8 cellular contexts compared by ENCODE assay signal in the genomic region with DNA sequence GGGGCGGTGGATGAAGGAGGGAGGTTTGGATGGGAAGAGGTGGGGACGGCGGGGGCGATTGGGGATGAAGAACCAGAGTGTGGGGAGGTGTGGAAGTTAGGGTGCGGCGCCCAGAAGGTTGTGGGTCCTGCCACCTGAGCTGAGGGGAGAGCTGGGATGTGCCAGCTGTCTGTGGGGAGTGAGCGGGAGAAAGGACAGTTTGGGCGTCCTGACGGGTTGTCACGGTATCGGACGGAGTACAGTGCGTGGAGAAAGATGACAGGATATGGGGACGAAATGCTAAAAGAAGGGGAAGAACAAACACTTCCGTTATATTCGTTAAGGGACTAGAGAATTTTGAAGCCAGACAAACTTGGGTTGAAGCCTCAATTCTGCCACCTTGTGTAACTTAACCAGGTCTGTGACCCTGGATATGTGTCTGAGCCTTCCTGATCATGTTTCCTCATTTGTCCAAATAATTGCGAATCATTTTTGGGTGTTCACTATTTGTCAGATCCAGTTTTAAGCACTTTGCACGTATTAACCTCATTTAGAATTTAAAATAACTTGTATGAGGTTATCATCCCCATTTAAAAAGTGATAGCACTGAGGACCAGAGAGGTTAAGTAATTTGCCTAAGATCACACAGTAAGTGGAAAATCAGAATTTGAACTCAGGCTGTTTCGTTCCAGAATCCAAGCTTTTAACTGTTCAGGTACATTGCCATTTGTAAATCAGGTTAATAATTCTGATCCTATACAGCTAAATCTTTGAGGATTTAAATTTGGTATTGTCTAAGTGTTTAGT. TPM values are rescaled to one million over a fixed set of nuclear protein-coding genes. Genes with fewer than 3 reads are reported as not detected.
DNase-seq lines count a peak whose midpoint lies in the region; ATAC-seq, FAIRE-seq and TF ChIP-seq lines count a peak whose summit lies in the region.

No MANE protein-coding gene starts in this region.

- H3K79me2 ChIP-seq in PC-9 (ENCODE audit: low read depth) = no peaks in the 10 kb centered on the region

- peak in 1 of 2 experiments; percentile 61; a peak in 5 of 6 replicates for ATAC-seq in A549
- ATAC-seq in HG02885 (IDR thresholded peaks at IDR 0.05; ENCODE audit: poor library complexity, unreplicated experiment) = peak; percentile 5
- no peak for ATAC-seq in HG02623 (IDR thresholded peaks at IDR 0.05; ENCODE audit: unreplicated experiment)

- peak overlapping the region; percentile 92 for H3K4me2 ChIP-seq in A549
- H3K4me2 ChIP-seq in PC-9 = peak overlapping the region; percentile 78

- DNase-seq in A549 (ENCODE audit: low read depth in 1 of 2, low spot score in 1 of 2) (no peak), GM10248 (ENCODE audit: extremely low spot score) (peak; percentile 23), PC-9 (peak in 1 of 2 experiments; percentile 39), globus pallidus (ENCODE audit: low spot score) (no peak)

- intact Hi-C loops in PC-9 (cut with micrococcal nuclease; ENCODE audit: unreplicated experiment) = loop anchor here (2.0 to 10.0 kb wide), 2 partner anchors 45 to 209 kb away; no protein-coding TSS in a partner anchor

- H3K4me1 ChIP-seq in A549 = peaks cover 25% of the 10 kb centered on the region
- peaks cover 15% of the 10 kb centered on the region; the same call in 1 of the 2 replicates for H3K4me1 ChIP-seq in PC-9 (replicated peaks; ENCODE audit: insufficient read depth)
- H3K4me1 ChIP-seq in muscle layer of colon (ENCODE audit: insufficient read depth, low read length) = peaks cover 14% of the 10 kb centered on the region

- CTCF ChIA-PET in A549 (lab: Yijun Ruan, JAX) = interaction anchor here (1.1 to 1.4 kb wide), 3 partner anchors 9 to 94 kb away, joined by 3 read pairs; no protein-coding TSS in a partner anchor
- CTCF ChIA-PET in GM10248 (lab: Yijun Ruan, JAX) = interaction anchor here (0.8 to 10.3 kb wide), 4 partner anchors 11 to 50 kb away, joined by 3 to 78 read pairs (median 4); no protein-coding TSS in a partner anchor
- CTCF ChIA-PET in PC-9 (lab: Charles Lee) = interaction anchor here (1.0 kb wide), 1 partner anchor 11 kb away, joined by 5 read pairs; no protein-coding TSS in a partner anchor

- H3K9me3 ChIP-seq in A549 (no peaks in the 10 kb centered on the region), PC-9 (ENCODE audit: insufficient read depth, low read depth) (no peaks in the 10 kb centered on the region), muscle layer of colon (ENCODE audit: low read length) (no peaks in the 10 kb centered on the region)

- H3K36me3 ChIP-seq in PC-9 (ENCODE audit: low read depth) (no peaks in the 10 kb centered on the region), muscle layer of colon (ENCODE audit: insufficient read depth, low read length) (no peaks in the 10 kb centered on the region)

- no peaks in the 10 kb centered on the region for H3K9me2 ChIP-seq in PC-9 (ENCODE audit: insufficient read depth)

- no peaks in the 10 kb centered on the region for H4K20me1 ChIP-seq in PC-9 (ENCODE audit: insufficient read depth)

- TSS peak; percentile 37 for BruUV-seq in PC-9 (replicated peaks; lab: Mats Ljungman, UMichigan)

- POLR2A ChIA-PET in A549 (lab: Yijun Ruan, JAX) (no interaction called here), GM10248 (lab: Yijun Ruan, JAX) (interaction anchor here (0.7 kb wide), 1 partner anchor 92 kb away, joined by 3 read pairs; no protein-coding TSS in a partner anchor), PC-9 (lab: Charles Lee; ENCODE audit: unreplicated experiment) (no interaction called here)

- peak overlapping the region; percentile 26 for H3K9ac ChIP-seq in muscle layer of colon (ENCODE audit: low read length)

- peak overlapping the region; percentile 98 for H2AFZ ChIP-seq in PC-9

- H3K4me3 ChIP-seq in A549 = peak overlapping the region; percentile 49
- H3K4me3 ChIP-seq in PC-9 = peak overlapping the region; percentile 69
- peak overlapping the region; percentile 82 to 85 for H3K4me3 ChIP-seq in muscle layer of colon (ENCODE audit: low read depth in 1 of 2, low read length in 2 of 2)

- no peak for TF ChIP-seq EP300 in A549 (IDR thresholded peaks at IDR 0.05)

- TF ChIP-seq RAD21 in A549 (conservative IDR thresholded peaks at IDR 0.05 in 1 of 2, IDR thresholded peaks at IDR 0.05 in 1 of 2) = no peak

- H3F3A ChIP-seq in PC-9 (ENCODE audit: insufficient read depth, low read depth) = peaks cover 15% of the 10 kb centered on the region

- no peak for FAIRE-seq in A549 (lab: Jason Lieb, UNC)

- WGBS in A549 (ENCODE audit: missing lambda C conversion rate) = 4% methylated on average over 18 of the region's 19 CpGs

- peak overlapping the region; percentile 82 to 91 for H3K27ac ChIP-seq in A549
- H3K27ac ChIP-seq in PC-9 = no peak overlapping the region
- H3K27ac ChIP-seq in cingulate gyrus (ENCODE audit: low read depth, low read length) = peak overlapping the region; percentile 87
- H3K27ac ChIP-seq in muscle layer of colon (ENCODE audit: low read depth, low read length) = peak overlapping the region; percentile 99

- no peaks in the 10 kb centered on the region for H3K27me3 ChIP-seq in PC-9 (ENCODE audit: insufficient read depth, low read depth)
- no peaks in the 10 kb centered on the region for H3K27me3 ChIP-seq in muscle layer of colon (ENCODE audit: control insufficient read depth in 1 of 2, insufficient read depth in 2 of 2, low read length in 2 of 2)

- TF ChIP-seq POLR2A in A549 (IDR thresholded peaks at IDR 0.05; ENCODE audit: low read length) = no peak

- no peak for TF ChIP-seq CTCF in A549 (IDR thresholded peaks at IDR 0.05)
- TF ChIP-seq CTCF in GM10248 (IDR thresholded peaks at IDR 0.05; ENCODE audit: control extremely low read depth, extremely low read depth, low read depth, missing control alignments) = peak; percentile 20
- TF ChIP-seq CTCF in PC-9 (conservative IDR thresholded peaks at IDR 0.05) = 0 out of 2 replicates have a peak, but pooled peaks have one; percentile 25

TF ChIP-seq in A549, 52 proteins besides CTCF, POLR2A, EP300 and RAD21:
- TF ChIP-seq SMC3 (IDR thresholded peaks at IDR 0.05) (no peak), TP53 (CRISPR knock-in tag; IDR thresholded peaks at IDR 0.05) (no peak), HDAC2 (IDR thresholded peaks at IDR 0.05) (peak; percentile 79; the same call in 1 of the 2 replicates), FOSB (CRISPR knock-in tag; IDR thresholded peaks at IDR 0.05) (no peak), JUN (IDR thresholded peaks at IDR 0.05) (0 out of 5 replicates have a peak, but pooled peaks of 1 of the 2 experiments have one; percentile 5), MAZ (IDR thresholded peaks at IDR 0.05; ENCODE audit: borderline replicate concordance, low read depth, low read length) (no peak), CHD4 (IDR thresholded peaks at IDR 0.05; ENCODE audit: borderline replicate concordance) (no peak), NFE2L2 (conservative IDR thresholded peaks at IDR 0.05; ENCODE audit: low read length) (no peak), POLR2AphosphoS2 (conservative IDR thresholded peaks at IDR 0.05; ENCODE audit: low read length) (no peak), RNF2 (IDR thresholded peaks at IDR 0.05; ENCODE audit: borderline replicate concordance, low read depth) (no peak), FOSL2 (IDR thresholded peaks at IDR 0.05) (no peak), FOSL2 (CRISPR knock-in tag; IDR thresholded peaks at IDR 0.05) (no peak), FOXS1 (CRISPR knock-in tag; IDR thresholded peaks at IDR 0.05) (no peak), HOXA7 (CRISPR knock-in tag; IDR thresholded peaks at IDR 0.05) (no peak), RARB (CRISPR knock-in tag; IDR thresholded peaks at IDR 0.05) (no peak), JUNB (IDR thresholded peaks at IDR 0.05) (no peak), ZFP36 (IDR thresholded peaks at IDR 0.05; ENCODE audit: borderline replicate concordance, partially characterized antibody) (peak; percentile 82), CEBPB (IDR thresholded peaks at IDR 0.05) (no peak)
- TF ChIP-seq, protein P1, sequence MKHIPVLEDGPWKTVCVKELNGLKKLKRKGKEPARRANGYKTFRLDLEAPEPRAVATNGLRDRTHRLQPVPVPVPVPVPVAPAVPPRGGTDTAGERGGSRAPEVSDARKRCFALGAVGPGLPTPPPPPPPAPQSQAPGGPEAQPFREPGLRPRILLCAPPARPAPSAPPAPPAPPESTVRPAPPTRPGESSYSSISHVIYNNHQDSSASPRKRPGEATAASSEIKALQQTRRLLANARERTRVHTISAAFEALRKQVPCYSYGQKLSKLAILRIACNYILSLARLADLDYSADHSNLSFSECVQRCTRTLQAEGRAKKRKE (CRISPR knock-in tag; IDR thresholded peaks at IDR 0.05; ENCODE audit: low read depth) = no peak

RNA-seq across cellular contexts. Expression of a gene that starts 0.7 kb away (rescaled TPM):
- polyA plus RNA-seq in A549 (2011; rRNA removed) (13.0 and 15.0 TPM in 2 replicates), A549 (2017; fragmentation: RNase III; extraction: RNeasy Plus Mini Kit Qiagen cat#74134 plus additional on column Dnase treatment) (5.1 to 5.7 TPM (median 5.6 TPM) in 3 replicates)
- 2.9 and 3.0 TPM in 2 replicates for polyA plus RNA-seq in A549 (2012; cell fraction: cytosol; rRNA removed)
- 4.2 and 5.1 TPM in 2 replicates for polyA plus RNA-seq in A549 (2012; cell fraction: nucleus; rRNA removed)
- 8.9 and 10.5 TPM in 2 replicates for polyA minus RNA-seq in A549 (2011; rRNA and poly(A)+ RNA removed)
- 41.6 and 44.9 TPM in 2 replicates for total RNA-seq in PC-9 (2021)

RNA-seq across cellular contexts. Expression of a gene that starts 25.4 kb away (rescaled TPM):
- polyA plus RNA-seq in A549 (2011; rRNA removed) (115 and 119 TPM in 2 replicates), A549 (2017; fragmentation: RNase III; extraction: RNeasy Plus Mini Kit Qiagen cat#74134 plus additional on column Dnase treatment) (16.2 to 17.9 TPM (median 17.1 TPM) in 3 replicates)
- polyA plus RNA-seq in A549 (2012; cell fraction: cytosol; rRNA removed) = 8.3 and 8.7 TPM in 2 replicates
- 15.0 and 18.9 TPM in 2 replicates for polyA plus RNA-seq in A549 (2012; cell fraction: nucleus; rRNA removed)
- polyA minus RNA-seq in A549 (2011; rRNA and poly(A)+ RNA removed) = 31.3 and 41.7 TPM in 2 replicates
- 11.5 and 13.0 TPM in 2 replicates for total RNA-seq in PC-9 (2021)
